ENCODE assay signal across 9 cellular contexts in the genomic region with DNA sequence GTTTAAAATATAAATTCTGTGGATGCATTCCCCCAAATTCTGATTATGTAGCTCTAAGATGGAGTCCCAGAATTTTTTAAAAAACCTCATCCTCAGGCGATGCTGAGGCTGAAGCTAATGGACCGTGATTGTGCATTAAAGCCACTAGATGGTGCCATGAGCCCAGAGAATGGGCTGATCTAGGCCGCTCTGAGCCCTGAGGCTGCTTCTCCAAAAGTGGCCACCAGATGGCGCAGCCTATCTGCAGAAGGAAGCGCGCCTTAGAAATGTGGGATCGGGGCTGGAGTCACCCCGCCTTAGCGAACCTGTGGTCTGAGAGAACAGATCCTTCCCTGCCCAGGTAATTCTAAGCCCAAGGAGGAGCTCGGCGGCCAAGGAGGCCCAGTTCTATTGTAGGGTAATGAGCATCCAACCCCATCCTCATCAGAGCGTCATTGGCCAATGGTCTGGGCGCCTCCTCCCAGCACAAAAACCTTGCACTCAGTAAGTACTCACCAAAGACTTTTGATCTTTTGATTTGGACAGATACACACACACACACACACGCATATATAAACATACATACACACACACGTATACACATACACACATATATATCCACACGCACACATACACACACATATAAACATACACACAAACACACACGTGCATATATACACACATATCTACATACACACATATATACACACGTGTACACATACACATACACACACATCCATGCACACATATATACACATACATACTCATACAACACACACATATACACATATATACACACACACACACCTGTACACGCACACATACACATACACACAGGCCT. TPM values are rescaled to one million over a fixed set of nuclear protein-coding genes. Genes with fewer than 3 reads are reported as not detected.
A peak's percentile ranks its signal among the peaks of the same experiment; 100 is the strongest.
DNase-seq lines count a peak whose midpoint lies in the region; ATAC-seq and TF ChIP-seq lines count a peak whose summit lies in the region.
"Had no signal": no experiment of that assay in that cellular context is flagged by ENCODE, and none has a peak within 500 bp of the region (broad histone marks: within the 10 kb centered on the region; RNA-seq: fewer than 3 reads in every experiment).

No MANE protein-coding gene starts in this region.

- ATAC-seq in HG02678 (IDR thresholded peaks at IDR 0.05; ENCODE audit: unreplicated experiment) (peak; percentile 95), right cardiac atrium (peak; percentile 88 to 93), gastrocnemius medialis (peak; percentile 83 to 96)

- intact Hi-C loops in right cardiac atrium (cut with DNase I) (loop anchor here (2.0 to 10.0 kb wide), 6 partner anchors 77 to 380 kb away; no protein-coding TSS in a partner anchor), gastrocnemius medialis (cut with DNase I; ENCODE audit: low total_unique reads) (loop anchor here (1.0 kb wide), 3 partner anchors 78 to 377 kb away; no protein-coding TSS in a partner anchor)

- in situ Hi-C loops in gastrocnemius medialis (cut with MboI; ENCODE audit: low sequenced_read_pairs in 4 of 4), result loop anchor here (5.0 to 25.0 kb wide), 8 partner anchors 77 to 380 kb away; partner anchors contain the start of gene CES1 (in 1 of the 4)

- H3K9me3 ChIP-seq in right cardiac atrium (ENCODE audit: control insufficient read depth, low read length) (no peaks in the 10 kb centered on the region), gastrocnemius medialis (no peaks in the 10 kb centered on the region)
- H3K9me3 ChIP-seq: BLaER1 treated with 17β-estradiol and CSF1 and Interleukin-3, amounts not matched to agents 10 nM and 100 nM had no signal

- TF ChIP-seq CTCF in gastrocnemius medialis (IDR thresholded peaks at IDR 0.05 in 4 of 5, conservative IDR thresholded peaks at IDR 0.05 in 1 of 5), result peak; percentile 97 to 100 (median 99)

- H3K27me3 ChIP-seq in right cardiac atrium (ENCODE audit: control insufficient read depth, insufficient read depth), result no peaks in the 10 kb centered on the region
- H3K27me3 ChIP-seq in gastrocnemius medialis, result no peaks in the 10 kb centered on the region
- H3K27me3 ChIP-seq: BLaER1 treated with 17β-estradiol and CSF1 and Interleukin-3, amounts not matched to agents 10 nM and 100 nM had no signal

- no peak for TF ChIP-seq POLR2A in gastrocnemius medialis (IDR thresholded peaks at IDR 0.05)

- H3K27ac ChIP-seq in right cardiac atrium (ENCODE audit: low read length), result no peak overlapping the region
- H3K27ac ChIP-seq in gastrocnemius medialis, result no peak overlapping the region
- H3K27ac ChIP-seq: BLaER1 treated with 17β-estradiol and CSF1 and Interleukin-3, amounts not matched to agents 10 nM and 100 nM had no signal

- peak; percentile 32 to 79 for DNase-seq in NCI-H446 (lab: John Stamatoyannopoulos, UW)
- DNase-seq in NCI-H446 treated with DMSO at 0.1 percent for 48 hours (lab: John Stamatoyannopoulos, UW), result no peak
- peak; percentile 76 for DNase-seq in NCI-H1092 treated with DMSO at 0.1 percent for 48 hours (lab: John Stamatoyannopoulos, UW)
- DNase-seq in T-helper 1 cell, result peak; percentile 55 to 76 (median 72)
- peak; percentile 56 for DNase-seq in amniotic stem cell (lab: John Stamatoyannopoulos, UW)
- DNase-seq in right cardiac atrium, result peak; percentile 86 to 96 (median 94)
- DNase-seq in gastrocnemius medialis, result peak; percentile 64 to 79

- H3K36me3 ChIP-seq in gastrocnemius medialis, result no peaks in the 10 kb centered on the region
- H3K36me3 ChIP-seq: BLaER1 treated with 17β-estradiol and CSF1 and Interleukin-3, amounts not matched to agents 10 nM and 100 nM had no signal

- H3K4me3 ChIP-seq in right cardiac atrium (ENCODE audit: low read length) (no peak overlapping the region), gastrocnemius medialis (no peak overlapping the region)
- H3K4me3 ChIP-seq: BLaER1 treated with 17β-estradiol and CSF1 and Interleukin-3, amounts not matched to agents 10 nM and 100 nM had no signal

- WGBS in right cardiac atrium, result 31% methylated on average over 19 of the region's 19 CpGs

- no peaks in the 10 kb centered on the region for H3K4me1 ChIP-seq in right cardiac atrium (ENCODE audit: control insufficient read depth, insufficient read depth, low read length)
- no peaks in the 10 kb centered on the region for H3K4me1 ChIP-seq in gastrocnemius medialis

RNA-seq across cellular contexts. Expression of gene MMP2, which starts 13.7 kb away (rescaled TPM):
- 100 to 1,000 TPM in 3 of 4 donors, 10 to 100 TPM in 1; 86.8 to 207 (median 155) TPM for total RNA-seq in right cardiac atrium
- 43.5 TPM for polyA plus RNA-seq in right cardiac atrium
- 100 to 1,000 TPM in 1 of 4 donors, 10 to 100 TPM in 3; 26.6 to 119 (median 55.6) TPM for total RNA-seq in gastrocnemius medialis

RNA-seq across cellular contexts. Expression of gene LPCAT2, which starts 43.6 kb away (rescaled TPM):
- total RNA-seq in right cardiac atrium, result 10 to 100 TPM in 1 of 4 donors, 1 to 10 TPM in 3; 6.2 to 10.9 (median 7.0) TPM
- polyA plus RNA-seq in right cardiac atrium, result 4.0 TPM
- 1 to 10 TPM; 1.2 to 6.7 (median 4.7) TPM for total RNA-seq in gastrocnemius medialis
